In genomic region chr3:189806171-189806951, GRCh38 we compare ENCODE assay signal across 15 cellular contexts.
DNase-seq lines count a peak whose midpoint lies in the region; ATAC-seq and TF ChIP-seq lines count a peak whose summit lies in the region.
"Had no signal": no experiment of that assay in that cellular context is flagged by ENCODE, and none has a peak within 500 bp of the region (broad histone marks: within the 10 kb centered on the region; RNA-seq: fewer than 3 reads in every experiment).

No MANE protein-coding gene starts in this region.

- H3K79me2 ChIP-seq in neural progenitor cell (ENCODE audit: low read depth), result no peaks in the 10 kb centered on the region

- H4K20me1 ChIP-seq in neural progenitor cell (ENCODE audit: low read depth), result peaks cover 19% of the 10 kb centered on the region
- H4K20me1 ChIP-seq: BLaER1 had no signal

- no peaks in the 10 kb centered on the region for H3K36me3 Mint-ChIP-seq in neural progenitor cell
- no peaks in the 10 kb centered on the region for H3K36me3 Mint-ChIP-seq in glutamatergic neuron (ENCODE audit: unreplicated experiment)

- ATAC-seq in esophagus mucosa (peak; percentile 32), HG03439 (IDR thresholded peaks at IDR 0.05; ENCODE audit: unreplicated experiment) (no peak)
- ATAC-seq: stimulated activated naive CD8-positive, alpha-beta T cell treated with anti-CD3 and anti-CD28 coated beads, Interleukin-15, Interleukin-2, amounts not matched to agents 100 U/mL and 50 U/mL, for 24 hours had no signal

- H2AFZ ChIP-seq in neural progenitor cell (replicated peaks), result no peak overlapping the region

- no peak overlapping the region for H3K27ac Mint-ChIP-seq in neural progenitor cell
- no peak overlapping the region for H3K27ac Mint-ChIP-seq in glutamatergic neuron (ENCODE audit: unreplicated experiment)
- H3K27ac Mint-ChIP-seq: activated naive CD4-positive, alpha-beta T cell treated with anti-CD3 and anti-CD28 coated beads for 36 hours; HFFc6 had no signal

- TF ChIP-seq CTCF in neural progenitor cell (IDR thresholded peaks at IDR 0.05), result no peak
- TF ChIP-seq CTCF in ascending aorta (IDR thresholded peaks at IDR 0.05), result no peak
- no peak for TF ChIP-seq CTCF in glutamatergic neuron (IDR thresholded peaks at IDR 0.05; ENCODE audit: partially characterized antibody, unreplicated experiment)

- H3K27me3 ChIP-seq in neural progenitor cell (peaks cover 100% of the 10 kb centered on the region), ascending aorta (no peaks in the 10 kb centered on the region)
- H3K27me3 ChIP-seq: BLaER1 had no signal

- peak overlapping the region; percentile 4 for H3K4me2 ChIP-seq in neural progenitor cell
- H3K4me2 ChIP-seq: BLaER1 had no signal

- no peaks in the 10 kb centered on the region for H3K9me3 ChIP-seq in neural progenitor cell (ENCODE audit: low read depth)
- H3K9me3 ChIP-seq in ascending aorta, result no peaks in the 10 kb centered on the region
- H3K9me3 ChIP-seq: BLaER1 had no signal

- H3K27me3 Mint-ChIP-seq in neural progenitor cell (ENCODE audit: insufficient read depth, low read depth) (peaks cover 40% of the 10 kb centered on the region), glutamatergic neuron (ENCODE audit: unreplicated experiment) (no peaks in the 10 kb centered on the region)

- H3K27ac ChIP-seq in neural progenitor cell (no peak overlapping the region), ascending aorta (no peak overlapping the region)
- H3K27ac ChIP-seq: BLaER1 had no signal

- peaks cover 6% of the 10 kb centered on the region for H3F3A ChIP-seq in neural progenitor cell (ENCODE audit: low read depth)

- H3K4me3 ChIP-seq in neural progenitor cell (no peak overlapping the region), ascending aorta (no peak overlapping the region)
- H3K4me3 ChIP-seq: BLaER1 had no signal

- peak overlapping the region; percentile 7 for H3K4me3 Mint-ChIP-seq in neural progenitor cell
- no peak overlapping the region for H3K4me3 Mint-ChIP-seq in glutamatergic neuron (ENCODE audit: unreplicated experiment)
- H3K4me3 Mint-ChIP-seq: activated naive CD4-positive, alpha-beta T cell treated with anti-CD3 and anti-CD28 coated beads for 36 hours; HFFc6 had no signal

- H3K4me1 ChIP-seq in neural progenitor cell (peaks cover 13% of the 10 kb centered on the region), ascending aorta (no peaks in the 10 kb centered on the region)
- H3K4me1 ChIP-seq: BLaER1 had no signal

- peak; percentile 89 for DNase-seq in ELF-1 (ENCODE audit: low read depth, low spot score)
- peak; percentile 74 for DNase-seq in NCI-H345 (lab: John Stamatoyannopoulos, UW)
- DNase-seq in neural progenitor cell (ENCODE audit: low spot score), result peak; percentile 85
- no peak for DNase-seq in ascending aorta (ENCODE audit: low spot score in 2 of 2)
- DNase-seq in glutamatergic neuron, result no peak
- no peak for DNase-seq in NCI-H446 treated with DMSO at 0.1 percent for 48 hours (lab: John Stamatoyannopoulos, UW)
- DNase-seq: activated naive CD4-positive, alpha-beta T cell treated with anti-CD3 and anti-CD28 coated beads for 36 hours; HFFc6; NCI-H1105 treated with DMSO at 0.1 percent for 48 hours; NK-92 treated with Interleukin-12 subunit alpha and Interleukin-12 subunit beta, amount 100 ng/mL, for 24 hours; right cardiac atrium; stimulated activated naive CD8-positive, alpha-beta T cell treated with anti-CD3 and anti-CD28 coated beads, Interleukin-15, Interleukin-2, amounts not matched to agents 100 U/mL and 50 U/mL, for 24 hours had no signal

- intact Hi-C loops in ascending aorta (cut with DNase I), result no loop called here

- peaks cover 13% of the 10 kb centered on the region for H3K4me1 Mint-ChIP-seq in neural progenitor cell
- peaks cover 6% of the 10 kb centered on the region for H3K4me1 Mint-ChIP-seq in glutamatergic neuron (ENCODE audit: low read depth, unreplicated experiment)

- H3K36me3 ChIP-seq in neural progenitor cell (no peaks in the 10 kb centered on the region), ascending aorta (no peaks in the 10 kb centered on the region)
- H3K36me3 ChIP-seq: BLaER1 had no signal

- H3K9ac ChIP-seq in neural progenitor cell, result no peak overlapping the region
- H3K9ac ChIP-seq: BLaER1 had no signal

- H3K9me3 Mint-ChIP-seq in neural progenitor cell, result peaks cover 6% of the 10 kb centered on the region
- no peaks in the 10 kb centered on the region for H3K9me3 Mint-ChIP-seq in glutamatergic neuron (ENCODE audit: unreplicated experiment)
- H3K9me3 Mint-ChIP-seq: activated naive CD4-positive, alpha-beta T cell treated with anti-CD3 and anti-CD28 coated beads for 36 hours; HFFc6 had no signal

Comparison
In these comparisons a context has a peak if more than half of its experiments do, and no peak if none do; other contexts are left out.
1. DNase-seq: peak in ELF-1 (single experiment), NCI-H345 (single experiment) and neural progenitor cell (single experiment); none in ascending aorta (0 of 2), glutamatergic neuron (single experiment) and NCI-H446 treated with DMSO at 0.1 percent for 48 hours (single experiment).